13 cellular contexts compared by ENCODE assay signal in genomic region chr3:172065534-172065933, GRCh38. TPM values are rescaled to one million over a fixed set of nuclear protein-coding genes. Genes with fewer than 3 reads are reported as not detected.
DNase-seq lines count a peak whose midpoint lies in the region; ATAC-seq, FAIRE-seq and TF ChIP-seq lines count a peak whose summit lies in the region.
"Had no signal": no experiment of that assay in that cellular context is flagged by ENCODE, and none has a peak within 500 bp of the region (broad histone marks: within the 10 kb centered on the region; RNA-seq: fewer than 3 reads in every experiment).

No MANE protein-coding gene starts in this region.

- no peak overlapping the region for H3K4me3 Mint-ChIP-seq in CD4-positive, alpha-beta T cell
- H3K4me3 Mint-ChIP-seq: activated CD4-positive, alpha-beta T cell treated with anti-CD3 and anti-CD28 coated beads, Interleukin-2, amount 10 ng/mL, durations not matched to agents 7 days and 5 days had no signal

- ATAC-seq in A549 (no peak), left lobe of liver (peak; percentile 7), HG03432 (IDR thresholded peaks at IDR 0.05; ENCODE audit: unreplicated experiment) (no peak)
- no peak for ATAC-seq in CD4-positive, alpha-beta T cell (ENCODE audit: poor library complexity)

- TF ChIP-seq POLR2A in A549 (IDR thresholded peaks at IDR 0.05; ENCODE audit: low read length) (no peak), GM12891 (IDR thresholded peaks at IDR 0.05; ENCODE audit: low read depth, low read length) (no peak)

- TF ChIP-seq CTCF in A549 (IDR thresholded peaks at IDR 0.05) = no peak
- no peak for TF ChIP-seq CTCF in CD4-positive, alpha-beta T cell (IDR thresholded peaks at IDR 0.05)

- H3K9me3 ChIP-seq in A549 = no peaks in the 10 kb centered on the region
- H3K9me3 ChIP-seq in CD4-positive, alpha-beta T cell (ENCODE audit: control insufficient read depth, low read length) = no peaks in the 10 kb centered on the region
- H3K9me3 ChIP-seq: testis had no signal

- H3K4me2 ChIP-seq in A549 = peak overlapping the region; percentile 81

- peaks cover 96% of the 10 kb centered on the region for H3K4me1 ChIP-seq in A549

- intact Hi-C loops in CD4-positive, alpha-beta T cell (cut with DNase I, micrococcal nuclease) = loop anchor here in 1 of 2 experiments (5.0 kb wide), 1 partner anchor 37 kb away; no protein-coding TSS in a partner anchor

- no peak for TF ChIP-seq EP300 in A549 (IDR thresholded peaks at IDR 0.05)

- H3K9me3 Mint-ChIP-seq in CD4-positive, alpha-beta T cell = no peaks in the 10 kb centered on the region
- H3K9me3 Mint-ChIP-seq: activated CD4-positive, alpha-beta T cell treated with anti-CD3 and anti-CD28 coated beads, Interleukin-2, amount 10 ng/mL, durations not matched to agents 7 days and 5 days had no signal

- POLR2A ChIA-PET in A549 (lab: Yijun Ruan, JAX) = no interaction called here
- POLR2A ChIA-PET in CD4-positive, alpha-beta T cell (lab: Charles Lee) = no interaction called here

- no peaks in the 10 kb centered on the region for H3K27me3 Mint-ChIP-seq in CD4-positive, alpha-beta T cell
- H3K27me3 Mint-ChIP-seq: activated CD4-positive, alpha-beta T cell treated with anti-CD3 and anti-CD28 coated beads, Interleukin-2, amount 10 ng/mL, durations not matched to agents 7 days and 5 days had no signal

- WGBS in A549 (ENCODE audit: missing lambda C conversion rate) = 0% methylated on average over 1 of the region's 1 CpG

- no peak overlapping the region for H3K4me3 ChIP-seq in A549
- H3K4me3 ChIP-seq: testis had no signal

- DNase-seq in A549 (ENCODE audit: low read depth in 1 of 2, low spot score in 1 of 2) = no peak
- DNase-seq in HT1080 (ENCODE audit: low read depth) = peak; percentile 20
- DNase-seq in astrocyte of the hippocampus (ENCODE audit: low read depth, low spot score) = peak; percentile 68
- DNase-seq in left lobe of liver (ENCODE audit: low spot score) = no peak
- no peak for DNase-seq in GM12891 (ENCODE audit: insufficient read length, low spot score)
- DNase-seq in activated CD4-positive, CD25-positive, alpha-beta regulatory T cell (lab: John Stamatoyannopoulos, UW) = no peak
- no peak for DNase-seq in CD4-positive, alpha-beta T cell
- DNase-seq: activated CD4-positive, alpha-beta T cell treated with anti-CD3 and anti-CD28 coated beads, Interleukin-2, amount 10 ng/mL, durations not matched to agents 7 days and 5 days; testis had no signal

- peaks cover 41% of the 10 kb centered on the region for H3K4me1 Mint-ChIP-seq in CD4-positive, alpha-beta T cell (ENCODE audit: low read depth)

- TF ChIP-seq RAD21 in A549 (conservative IDR thresholded peaks at IDR 0.05 in 1 of 2, IDR thresholded peaks at IDR 0.05 in 1 of 2) = no peak

- FAIRE-seq in A549 (lab: Jason Lieb, UNC) (no peak), GM12891 (lab: Jason Lieb, UNC) (no peak)
- FAIRE-seq: bronchial epithelial cell, GM12892, islet of Langerhans had no signal

- no peaks in the 10 kb centered on the region for H3K27me3 ChIP-seq in CD4-positive, alpha-beta T cell (ENCODE audit: control insufficient read depth, insufficient read depth, low read length)
- H3K27me3 ChIP-seq: testis had no signal

- no peak overlapping the region for H3K27ac Mint-ChIP-seq in CD4-positive, alpha-beta T cell
- H3K27ac Mint-ChIP-seq: activated CD4-positive, alpha-beta T cell treated with anti-CD3 and anti-CD28 coated beads, Interleukin-2, amount 10 ng/mL, durations not matched to agents 7 days and 5 days had no signal

- CTCF ChIA-PET in A549 (lab: Yijun Ruan, JAX) = no interaction called here
- CTCF ChIA-PET in CD4-positive, alpha-beta T cell (lab: Charles Lee) = interaction anchor here (1.4 kb wide), 1 partner anchor 18 kb away, joined by 3 read pairs; no protein-coding TSS in a partner anchor

- H3K36me3 Mint-ChIP-seq in CD4-positive, alpha-beta T cell (ENCODE audit: low read depth) = no peaks in the 10 kb centered on the region

- H3K27ac ChIP-seq in A549 = peak overlapping the region; percentile 69 to 77
- H3K27ac ChIP-seq in CD4-positive, alpha-beta T cell (ENCODE audit: low read depth, low read length) = no peak overlapping the region
- H3K27ac ChIP-seq: testis had no signal

TF ChIP-seq in A549, 52 proteins besides CTCF, POLR2A, EP300 and RAD21:
- TF ChIP-seq KDM1A (IDR thresholded peaks at IDR 0.05; ENCODE audit: low read depth) = no peak
- TF ChIP-seq NFE2L2 (conservative IDR thresholded peaks at IDR 0.05; ENCODE audit: low read length) = no peak
- TF ChIP-seq ZFP36 (IDR thresholded peaks at IDR 0.05; ENCODE audit: borderline replicate concordance, partially characterized antibody) = no peak
- no peak for TF ChIP-seq USF2 (IDR thresholded peaks at IDR 0.05)
- TF ChIP-seq HDAC2 (IDR thresholded peaks at IDR 0.05) = no peak
- no peak for TF ChIP-seq FOSB (CRISPR knock-in tag; IDR thresholded peaks at IDR 0.05)
- no peak for TF ChIP-seq TP53 (CRISPR knock-in tag; IDR thresholded peaks at IDR 0.05)
- no peak for TF ChIP-seq POLR2AphosphoS2 (conservative IDR thresholded peaks at IDR 0.05; ENCODE audit: low read length)
- TF ChIP-seq HOXB5 (CRISPR knock-in tag; IDR thresholded peaks at IDR 0.05) = no peak

TF ChIP-seq in GM12891, 5 proteins besides CTCF, POLR2A, EP300 and RAD21:
- TF ChIP-seq TAF1 (IDR thresholded peaks at IDR 0.05; ENCODE audit: low read depth, low read length) (no peak), POLR2AphosphoS5 (IDR thresholded peaks at IDR 0.05; ENCODE audit: low read depth, low read length) (no peak), POU2F2 (IDR thresholded peaks at IDR 0.05; ENCODE audit: low read depth, low read length) (no peak), SPI1 (IDR thresholded peaks at IDR 0.05; ENCODE audit: low read depth, low read length) (no peak), PAX5 (IDR thresholded peaks at IDR 0.05; ENCODE audit: insufficient read depth, low read length, severe bottlenecking) (no peak)

RNA-seq across cellular contexts. Expression of gene FNDC3B, which starts 26.2 kb away (rescaled TPM):
- polyA plus RNA-seq in A549 (2011; rRNA removed) = 29.5 and 56.0 TPM in 2 replicates
- 8.4 and 8.6 TPM in 2 replicates for polyA plus RNA-seq in A549 (2012; cell fraction: cytosol; rRNA removed)
- 7.0 and 15.3 TPM in 2 replicates for polyA plus RNA-seq in A549 (2012; cell fraction: nucleus; rRNA removed)
- 29.9 to 34.5 TPM (median 33.6 TPM) in 3 replicates for polyA plus RNA-seq in A549 (2017; fragmentation: RNase III; extraction: RNeasy Plus Mini Kit Qiagen cat#74134 plus additional on column Dnase treatment)
- 181 TPM in 2 replicates for polyA minus RNA-seq in A549 (2011; rRNA and poly(A)+ RNA removed)
- 53.5 and 63.7 TPM in 2 replicates for total RNA-seq in HT1080 (2014; rRNA removed; shearing (Covaris generic))
- 30.4 and 35.5 TPM in 2 replicates for polyA plus RNA-seq in HT1080 (2015; cell fraction: cytosol; rRNA removed)
- 56.3 and 56.4 TPM in 2 replicates for polyA plus RNA-seq in HT1080 (2015; cell fraction: nucleus; rRNA removed)
- total RNA-seq in left lobe of liver = 44.6 TPM
- 3.1 TPM for polyA plus RNA-seq in GM12891 (2012; ENCODE audit: low read depth, missing spikeins)
- total RNA-seq in CD4-positive, alpha-beta T cell = 10 to 100 TPM; 26.1 to 28.7 TPM

Comparison
In these comparisons a context has a peak if more than half of its experiments do, and no peak if none do; other contexts are left out.
1. DNase-seq: peak in HT1080 (single experiment) and astrocyte of the hippocampus (single experiment); none in A549 (0 of 2), left lobe of liver (single experiment), GM12891 (single experiment), activated CD4-positive, CD25-positive, alpha-beta regulatory T cell (0 of 4) and CD4-positive, alpha-beta T cell (0 of 10).